ENCODE assay signal across 1 cellular context in the genomic region with DNA sequence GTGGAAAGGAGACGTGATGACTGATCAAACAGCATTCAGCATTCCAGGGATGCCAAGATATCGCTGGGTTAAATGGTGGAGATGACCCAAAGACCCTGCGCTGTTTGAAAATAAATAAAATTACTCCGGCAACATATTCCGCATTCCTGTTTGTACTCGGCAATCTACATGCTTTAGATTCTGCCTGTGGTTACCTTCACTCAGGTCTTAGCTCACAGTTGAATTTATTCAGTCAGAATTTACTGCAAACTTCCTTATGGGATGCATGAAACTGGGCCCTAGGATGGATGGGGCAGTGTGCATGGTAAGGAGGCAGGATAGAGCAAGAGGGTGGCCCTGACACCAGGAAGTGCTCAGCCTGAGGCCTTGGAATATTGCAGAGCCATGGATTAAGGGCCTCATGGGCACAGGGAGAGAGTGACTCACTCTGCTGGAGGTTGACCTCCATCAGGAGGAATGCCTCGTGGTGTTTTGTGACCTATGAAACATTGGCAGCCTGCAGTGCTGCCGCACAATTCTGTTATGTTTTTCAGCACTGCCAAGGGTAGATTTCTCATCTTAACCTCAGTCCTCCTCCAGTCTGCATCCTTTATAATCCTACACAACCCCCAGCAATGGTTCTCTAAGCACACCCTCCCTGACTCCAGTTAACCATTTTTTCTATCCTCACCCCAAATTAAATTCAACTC.
TF ChIP-seq lines count a peak whose summit lies in the region.

No MANE protein-coding gene starts in this region.

TF ChIP-seq in SK-N-SH, 30 proteins besides CTCF, POLR2A, EP300 and RAD21 (continued from another document):
- TF ChIP-seq, protein P1, sequence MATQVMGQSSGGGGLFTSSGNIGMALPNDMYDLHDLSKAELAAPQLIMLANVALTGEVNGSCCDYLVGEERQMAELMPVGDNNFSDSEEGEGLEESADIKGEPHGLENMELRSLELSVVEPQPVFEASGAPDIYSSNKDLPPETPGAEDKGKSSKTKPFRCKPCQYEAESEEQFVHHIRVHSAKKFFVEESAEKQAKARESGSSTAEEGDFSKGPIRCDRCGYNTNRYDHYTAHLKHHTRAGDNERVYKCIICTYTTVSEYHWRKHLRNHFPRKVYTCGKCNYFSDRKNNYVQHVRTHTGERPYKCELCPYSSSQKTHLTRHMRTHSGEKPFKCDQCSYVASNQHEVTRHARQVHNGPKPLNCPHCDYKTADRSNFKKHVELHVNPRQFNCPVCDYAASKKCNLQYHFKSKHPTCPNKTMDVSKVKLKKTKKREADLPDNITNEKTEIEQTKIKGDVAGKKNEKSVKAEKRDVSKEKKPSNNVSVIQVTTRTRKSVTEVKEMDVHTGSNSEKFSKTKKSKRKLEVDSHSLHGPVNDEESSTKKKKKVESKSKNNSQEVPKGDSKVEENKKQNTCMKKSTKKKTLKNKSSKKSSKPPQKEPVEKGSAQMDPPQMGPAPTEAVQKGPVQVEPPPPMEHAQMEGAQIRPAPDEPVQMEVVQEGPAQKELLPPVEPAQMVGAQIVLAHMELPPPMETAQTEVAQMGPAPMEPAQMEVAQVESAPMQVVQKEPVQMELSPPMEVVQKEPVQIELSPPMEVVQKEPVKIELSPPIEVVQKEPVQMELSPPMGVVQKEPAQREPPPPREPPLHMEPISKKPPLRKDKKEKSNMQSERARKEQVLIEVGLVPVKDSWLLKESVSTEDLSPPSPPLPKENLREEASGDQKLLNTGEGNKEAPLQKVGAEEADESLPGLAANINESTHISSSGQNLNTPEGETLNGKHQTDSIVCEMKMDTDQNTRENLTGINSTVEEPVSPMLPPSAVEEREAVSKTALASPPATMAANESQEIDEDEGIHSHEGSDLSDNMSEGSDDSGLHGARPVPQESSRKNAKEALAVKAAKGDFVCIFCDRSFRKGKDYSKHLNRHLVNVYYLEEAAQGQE (IDR thresholded peaks at IDR 0.05; ENCODE audit: low read depth, low read length): no peak
- TF ChIP-seq YY1 (IDR thresholded peaks at IDR 0.05; ENCODE audit: low read depth) (peak; percentile 49; the same call in 1 of the 2 replicates), NFIC (IDR thresholded peaks at IDR 0.05; ENCODE audit: borderline replicate concordance) (peak; percentile 29; the same call in 1 of the 2 replicates), CHD2 (IDR thresholded peaks at IDR 0.05; ENCODE audit: low read length, partially characterized antibody) (no peak), FOXJ3 (CRISPR knock-in tag; IDR thresholded peaks at IDR 0.05) (no peak), NRF1 (IDR thresholded peaks at IDR 0.05; ENCODE audit: low read depth, low read length) (no peak), TAF1 (IDR thresholded peaks at IDR 0.05; ENCODE audit: borderline replicate concordance, low read depth, low read length) (peak; percentile 6; the same call in 1 of the 2 replicates), GATA2 (CRISPR knock-in tag; IDR thresholded peaks at IDR 0.05) (no peak), RCOR1 (IDR thresholded peaks at IDR 0.05; ENCODE audit: low read length) (no peak), RFX5 (IDR thresholded peaks at IDR 0.05; ENCODE audit: low read length) (no peak), RXRA (IDR thresholded peaks at IDR 0.05; ENCODE audit: borderline replicate concordance, low read depth) (peak; percentile 84; the same call in 1 of the 2 replicates), MEF2A (IDR thresholded peaks at IDR 0.05; ENCODE audit: borderline replicate concordance, low read depth) (no peak), TEAD4 (IDR thresholded peaks at IDR 0.05; ENCODE audit: borderline replicate concordance, insufficient read depth) (peak; percentile 18; the same call in 1 of the 2 replicates), JUND (IDR thresholded peaks at IDR 0.05) (peak; percentile 80), MXI1 (IDR thresholded peaks at IDR 0.05; ENCODE audit: low read depth, low read length) (no peak), SMC3 (IDR thresholded peaks at IDR 0.05; ENCODE audit: low read depth, low read length) (no peak), USF1 (IDR thresholded peaks at IDR 0.05; ENCODE audit: borderline replicate concordance, low read depth) (peak; percentile 46; the same call in 1 of the 2 replicates), FOSL2 (IDR thresholded peaks at IDR 0.05; ENCODE audit: borderline replicate concordance, low read depth) (peak; percentile 88), TCF12 (IDR thresholded peaks at IDR 0.05) (peak; percentile 52), FOXM1 (IDR thresholded peaks at IDR 0.05; ENCODE audit: low read depth) (no peak)
- TF ChIP-seq, protein P2, sequence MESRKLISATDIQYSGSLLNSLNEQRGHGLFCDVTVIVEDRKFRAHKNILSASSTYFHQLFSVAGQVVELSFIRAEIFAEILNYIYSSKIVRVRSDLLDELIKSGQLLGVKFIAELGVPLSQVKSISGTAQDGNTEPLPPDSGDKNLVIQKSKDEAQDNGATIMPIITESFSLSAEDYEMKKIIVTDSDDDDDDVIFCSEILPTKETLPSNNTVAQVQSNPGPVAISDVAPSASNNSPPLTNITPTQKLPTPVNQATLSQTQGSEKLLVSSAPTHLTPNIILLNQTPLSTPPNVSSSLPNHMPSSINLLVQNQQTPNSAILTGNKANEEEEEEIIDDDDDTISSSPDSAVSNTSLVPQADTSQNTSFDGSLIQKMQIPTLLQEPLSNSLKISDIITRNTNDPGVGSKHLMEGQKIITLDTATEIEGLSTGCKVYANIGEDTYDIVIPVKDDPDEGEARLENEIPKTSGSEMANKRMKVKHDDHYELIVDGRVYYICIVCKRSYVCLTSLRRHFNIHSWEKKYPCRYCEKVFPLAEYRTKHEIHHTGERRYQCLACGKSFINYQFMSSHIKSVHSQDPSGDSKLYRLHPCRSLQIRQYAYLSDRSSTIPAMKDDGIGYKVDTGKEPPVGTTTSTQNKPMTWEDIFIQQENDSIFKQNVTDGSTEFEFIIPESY (IDR thresholded peaks at IDR 0.05; ENCODE audit: borderline replicate concordance, low read depth): no peak
- TF ChIP-seq, protein P3, sequence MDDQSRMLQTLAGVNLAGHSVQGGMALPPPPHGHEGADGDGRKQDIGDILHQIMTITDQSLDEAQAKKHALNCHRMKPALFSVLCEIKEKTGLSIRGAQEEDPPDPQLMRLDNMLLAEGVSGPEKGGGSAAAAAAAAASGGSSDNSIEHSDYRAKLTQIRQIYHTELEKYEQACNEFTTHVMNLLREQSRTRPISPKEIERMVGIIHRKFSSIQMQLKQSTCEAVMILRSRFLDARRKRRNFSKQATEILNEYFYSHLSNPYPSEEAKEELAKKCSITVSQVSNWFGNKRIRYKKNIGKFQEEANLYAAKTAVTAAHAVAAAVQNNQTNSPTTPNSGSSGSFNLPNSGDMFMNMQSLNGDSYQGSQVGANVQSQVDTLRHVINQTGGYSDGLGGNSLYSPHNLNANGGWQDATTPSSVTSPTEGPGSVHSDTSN (IDR thresholded peaks at IDR 0.05): peak; percentile 40; the same call in 1 of the 2 replicates
- TF ChIP-seq, protein P4, sequence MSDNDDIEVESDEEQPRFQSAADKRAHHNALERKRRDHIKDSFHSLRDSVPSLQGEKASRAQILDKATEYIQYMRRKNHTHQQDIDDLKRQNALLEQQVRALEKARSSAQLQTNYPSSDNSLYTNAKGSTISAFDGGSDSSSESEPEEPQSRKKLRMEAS (IDR thresholded peaks at IDR 0.05; ENCODE audit: low read depth): peak; percentile 94
